ENCODE assay signal across 1 cellular context in genomic region chr13:75395056-75395455, GRCh38.
TF ChIP-seq lines count a peak whose summit lies in the region.

No MANE protein-coding gene starts in this region.

TF ChIP-seq in SK-N-SH, 30 proteins besides CTCF, POLR2A, EP300 and RAD21 (continued from another document):
- no peak for TF ChIP-seq PBX3 (IDR thresholded peaks at IDR 0.05)
- TF ChIP-seq USF1 (IDR thresholded peaks at IDR 0.05; ENCODE audit: borderline replicate concordance, low read depth), result no peak
- TF ChIP-seq REST (IDR thresholded peaks at IDR 0.05; ENCODE audit: low read depth, low read length), result no peak
- no peak for TF ChIP-seq CHD2 (IDR thresholded peaks at IDR 0.05; ENCODE audit: low read length, partially characterized antibody)
- TF ChIP-seq SIN3A (IDR thresholded peaks at IDR 0.05; ENCODE audit: borderline replicate concordance, low read depth, low read length), result no peak
- no peak for TF ChIP-seq GABPA (IDR thresholded peaks at IDR 0.05; ENCODE audit: low read depth)
- TF ChIP-seq POLR2AphosphoS5 (IDR thresholded peaks at IDR 0.05; ENCODE audit: low read depth, low read length), result no peak
- TF ChIP-seq GATA2 (CRISPR knock-in tag; IDR thresholded peaks at IDR 0.05), result no peak
